In genomic region chr13:77479326-77479725, GRCh38 we compare ENCODE assay signal across 24 cellular contexts. TPM values are rescaled to one million over a fixed set of nuclear protein-coding genes. Genes with fewer than 3 reads are reported as not detected.
DNase-seq lines count a peak whose midpoint lies in the region; ATAC-seq, FAIRE-seq and TF ChIP-seq lines count a peak whose summit lies in the region.
"Had no signal": no experiment of that assay in that cellular context is flagged by ENCODE, and none has a peak within 500 bp of the region (broad histone marks: within the 10 kb centered on the region; RNA-seq: fewer than 3 reads in every experiment).

No MANE protein-coding gene starts in this region.

- H3K27me3 Mint-ChIP-seq in neural progenitor cell (ENCODE audit: insufficient read depth, low read depth) = peaks cover 8% of the 10 kb centered on the region
- H3K27me3 Mint-ChIP-seq: CD8-positive, alpha-beta memory T cell had no signal

- POLR2A ChIA-PET in HepG2 (lab: Yijun Ruan, JAX) = no interaction called here

- no peak for DNase-seq in HepG2 (ENCODE audit: low spot score)
- DNase-seq in right lobe of liver = no peak
- no peak for DNase-seq in adipocyte (ENCODE audit: low read depth)
- no peak for DNase-seq in neural progenitor cell (ENCODE audit: low spot score)
- no peak for DNase-seq in mucosa of gallbladder (ENCODE audit: low spot score)
- no peak for DNase-seq in WERI-Rb-1
- DNase-seq: AML-193; Calu3; CD8-positive, alpha-beta memory T cell; DMS153; Karpas-422; NCI-H1694; NCI-H2081 treated with DMSO at 0.1 percent for 48 hours; NCI-H2171 treated with DMSO at 0.1 percent for 48 hours; NCI-H524 treated with DMSO at 0.1 percent for 48 hours; Right ventricle myocardium superior had no signal

- no peaks in the 10 kb centered on the region for H3K79me2 ChIP-seq in HepG2 (ENCODE audit: insufficient read depth, low read length)
- H3K79me2 ChIP-seq in neural progenitor cell (ENCODE audit: low read depth) = no peaks in the 10 kb centered on the region

- H2AFZ ChIP-seq in HepG2 (ENCODE audit: low read length) (no peak overlapping the region), neural progenitor cell (replicated peaks) (peak overlapping the region; percentile 96)

- no peaks in the 10 kb centered on the region for H3F3A ChIP-seq in neural progenitor cell (ENCODE audit: low read depth)

- no peak overlapping the region for H3K27ac Mint-ChIP-seq in neural progenitor cell

- intact Hi-C loops in HepG2 (cut with micrococcal nuclease; ENCODE audit: unreplicated experiment) (loop anchor here (2.0 to 5.0 kb wide), 2 partner anchors 151 to 287 kb away; no protein-coding TSS in a partner anchor), right lobe of liver (cut with DNase I) (no loop called here)

- in situ Hi-C loops in HepG2 (cut with HindIII; ENCODE audit: extremely low pct_ligation_motif_present, low pct_unique_long_range_greater_than_20kb) = no loop called here

- H3K9me3 ChIP-seq in HepG2 (ENCODE audit: low read length) (no peaks in the 10 kb centered on the region), right lobe of liver (no peaks in the 10 kb centered on the region), adipocyte (ENCODE audit: control insufficient read depth, low read length) (peaks cover 3% of the 10 kb centered on the region), neural progenitor cell (ENCODE audit: low read depth) (no peaks in the 10 kb centered on the region), WERI-Rb-1 (ENCODE audit: severe bottlenecking) (no peaks in the 10 kb centered on the region)

- TF ChIP-seq EP300 in HepG2 (IDR thresholded peaks at IDR 0.05; ENCODE audit: low read depth in 2 of 2, low read length in 2 of 2) = no peak
- no peak for TF ChIP-seq EP300 in HepG2 (CRISPR knock-in tag; IDR thresholded peaks at IDR 0.05; ENCODE audit: borderline replicate concordance)

- peaks cover 7% of the 10 kb centered on the region for H3K4me1 ChIP-seq in HepG2 (ENCODE audit: insufficient read depth, low read length)
- H3K4me1 ChIP-seq in right lobe of liver = no peaks in the 10 kb centered on the region
- H3K4me1 ChIP-seq in adipocyte (ENCODE audit: control insufficient read depth, insufficient read depth, low read length) = peaks cover 49% of the 10 kb centered on the region
- H3K4me1 ChIP-seq in neural progenitor cell = peaks cover 18% of the 10 kb centered on the region

- H3K4me1 Mint-ChIP-seq in neural progenitor cell = peaks cover 13% of the 10 kb centered on the region

- H3K4me2 ChIP-seq in HepG2 (ENCODE audit: low read depth, low read length) = no peak overlapping the region
- no peak overlapping the region for H3K4me2 ChIP-seq in neural progenitor cell

- BruUV-seq in HepG2 (replicated peaks; lab: Mats Ljungman, UMichigan) = no TSS peak

- WGBS in HepG2 (ENCODE audit: low lambda C conversion rate) = 5% methylated on average over 2 of the region's 2 CpGs
- 38% methylated on average over 2 of the region's 2 CpGs for WGBS in right lobe of liver (ENCODE audit: insufficient coverage, low coverage, low lambda C conversion rate, missing lambda C conversion rate)

- no peak overlapping the region for H3K27ac ChIP-seq in HepG2 (ENCODE audit: extremely low read length, insufficient read depth, low read length)
- H3K27ac ChIP-seq in right lobe of liver = no peak overlapping the region
- H3K27ac ChIP-seq in neural progenitor cell = no peak overlapping the region
- no peak overlapping the region for H3K27ac ChIP-seq in WERI-Rb-1
- H3K27ac ChIP-seq: C4-2B had no signal

- no peak for TF ChIP-seq RAD21 in HepG2 (CRISPR knock-in tag; IDR thresholded peaks at IDR 0.05)

- H3K27me3 ChIP-seq in HepG2 (ENCODE audit: control insufficient read depth in 1 of 2, insufficient read depth in 2 of 2, low read length in 2 of 2) (no peaks in the 10 kb centered on the region), right lobe of liver (no peaks in the 10 kb centered on the region), adipocyte (replicated peaks; ENCODE audit: control insufficient read depth, insufficient read depth, low read length) (no peaks in the 10 kb centered on the region), neural progenitor cell (no peaks in the 10 kb centered on the region), WERI-Rb-1 (ENCODE audit: insufficient read depth, low read depth, severe bottlenecking) (no peaks in the 10 kb centered on the region)

- H3K36me3 ChIP-seq in HepG2 (replicated peaks in 1 of 2; ENCODE audit: control insufficient read depth in 1 of 2, insufficient read depth in 2 of 2, low read length in 2 of 2) = no peaks in the 10 kb centered on the region
- no peaks in the 10 kb centered on the region for H3K36me3 ChIP-seq in right lobe of liver
- H3K36me3 ChIP-seq in adipocyte (ENCODE audit: control insufficient read depth, insufficient read depth, low read length, severe bottlenecking) = no peaks in the 10 kb centered on the region
- no peaks in the 10 kb centered on the region for H3K36me3 ChIP-seq in neural progenitor cell
- no peaks in the 10 kb centered on the region for H3K36me3 ChIP-seq in WERI-Rb-1

- no peak for TF ChIP-seq POLR2A in HepG2 (IDR thresholded peaks at IDR 0.05; ENCODE audit: insufficient read depth in 1 of 2, low read depth in 2 of 2, low read length in 2 of 2)
- no peak for TF ChIP-seq POLR2A in right lobe of liver (IDR thresholded peaks at IDR 0.05)

- H4K20me1 ChIP-seq in HepG2 (ENCODE audit: insufficient read depth, low read length) (no peaks in the 10 kb centered on the region), neural progenitor cell (ENCODE audit: low read depth) (no peaks in the 10 kb centered on the region)

- FAIRE-seq in HepG2 (lab: Jason Lieb, UNC) = no peak
- FAIRE-seq: GM12891, H1 had no signal

- peaks cover 4% of the 10 kb centered on the region for H3K9me3 Mint-ChIP-seq in neural progenitor cell
- H3K9me3 Mint-ChIP-seq: CD8-positive, alpha-beta memory T cell had no signal

- no peaks in the 10 kb centered on the region for H3K36me3 Mint-ChIP-seq in neural progenitor cell

- ATAC-seq in HepG2 = no peak
- no peak for ATAC-seq in right lobe of liver
- no peak for ATAC-seq in HG03342 (IDR thresholded peaks at IDR 0.05; ENCODE audit: unreplicated experiment)
- no peak for ATAC-seq in GM21723 (IDR thresholded peaks at IDR 0.05; ENCODE audit: unreplicated experiment)

- no peak overlapping the region for H3K4me3 Mint-ChIP-seq in neural progenitor cell

- H3K4me3 ChIP-seq in HepG2 (replicated peaks in 1 of 3; ENCODE audit: insufficient read depth in 1 of 3, low read depth in 2 of 3, low read length in 3 of 3) = no peak overlapping the region
- H3K4me3 ChIP-seq in right lobe of liver = no peak overlapping the region
- peak overlapping the region; percentile 79 for H3K4me3 ChIP-seq in adipocyte (ENCODE audit: low read length)
- H3K4me3 ChIP-seq in neural progenitor cell = no peak overlapping the region
- H3K4me3 ChIP-seq in WERI-Rb-1 (ENCODE audit: low read depth, low read length) = no peak overlapping the region

- no peak overlapping the region for H3K9ac ChIP-seq in HepG2 (ENCODE audit: insufficient read depth, low read depth, low read length)
- H3K9ac ChIP-seq in adipocyte (ENCODE audit: low read length) = peak overlapping the region; percentile 89
- no peak overlapping the region for H3K9ac ChIP-seq in neural progenitor cell

- TF ChIP-seq CTCF in HepG2 (CRISPR knock-in tag; IDR thresholded peaks at IDR 0.05) = no peak
- TF ChIP-seq CTCF in right lobe of liver (IDR thresholded peaks at IDR 0.05) = no peak
- TF ChIP-seq CTCF in neural progenitor cell (IDR thresholded peaks at IDR 0.05) = no peak
- TF ChIP-seq CTCF in WERI-Rb-1 (IDR thresholded peaks at IDR 0.05; ENCODE audit: low read depth, low read length) = no peak

- CTCF ChIA-PET in HepG2 (lab: Yijun Ruan, JAX; ENCODE audit: low intra/inter-chr PET ratio, low total read pairs) = no interaction called here

RNA-seq across cellular contexts. Expression of gene SCEL, which starts 56.2 kb away (rescaled TPM):
- total RNA-seq in HepG2 (2016; rRNA removed; fragmentation: Illumina TruSeq; extraction: Trizol) = not detected in 2 replicates
- total RNA-seq in HepG2 (2016; cell fraction: cytosol; rRNA removed; fragmentation: Illumina TruSeq; extraction: Trizol; ENCODE audit: low read depth) = not detected in 2 replicates
- not detected in 2 replicates for total RNA-seq in HepG2 (2016; cell fraction: insoluble cytoplasmic fraction; rRNA removed; fragmentation: Illumina TruSeq; extraction: Trizol)
- not detected in 2 replicates for total RNA-seq in HepG2 (2016; cell fraction: membrane; rRNA removed; fragmentation: Illumina TruSeq; extraction: Trizol)
- not detected in 2 replicates for total RNA-seq in HepG2 (2016; cell fraction: nucleus; rRNA removed; fragmentation: Illumina TruSeq; extraction: Trizol)
- not detected in 2 replicates for polyA plus RNA-seq in HepG2 (2011; rRNA removed)
- polyA plus RNA-seq in HepG2 (2011; cell fraction: cytosol; rRNA removed) = not detected in 2 replicates
- 0.07 TPM in 1 of 2 replicates, not detected in the other for polyA plus RNA-seq in HepG2 (2011; cell fraction: nucleus; rRNA removed)
- polyA plus RNA-seq in HepG2 (2012) = not detected in 2 replicates
- not detected in 2 replicates for polyA plus RNA-seq in HepG2 (2016; cell fraction: cytosol; fragmentation: Illumina TruSeq; extraction: Trizol; ENCODE audit: low read depth)
- not detected in 2 replicates for polyA plus RNA-seq in HepG2 (2016; cell fraction: insoluble cytoplasmic fraction; fragmentation: Illumina TruSeq; extraction: Trizol; ENCODE audit: low read depth)
- polyA plus RNA-seq in HepG2 (2016; cell fraction: membrane; fragmentation: Illumina TruSeq; extraction: Trizol; ENCODE audit: low read depth) = not detected in 2 replicates
- not detected in 2 replicates for polyA plus RNA-seq in HepG2 (2016; cell fraction: nucleus; fragmentation: Illumina TruSeq; extraction: Trizol; ENCODE audit: insufficient read depth, low read depth)
- polyA minus RNA-seq in HepG2 (2011; rRNA and poly(A)+ RNA removed; ENCODE audit: low replicate concordance) = not detected in 2 replicates
- polyA minus RNA-seq in HepG2 (2011; cell fraction: cytosol; rRNA and poly(A)+ RNA removed) = not detected in 2 replicates
- not detected in 2 replicates for polyA minus RNA-seq in HepG2 (2011; cell fraction: nucleus; rRNA and poly(A)+ RNA removed)
- not detected for total RNA-seq in right lobe of liver
- not detected in 2 replicates for total RNA-seq in neural progenitor cell (ENCODE audit: low replicate concordance)
- total RNA-seq in mucosa of gallbladder = 0.12 TPM
- total RNA-seq: A172; CD8-positive, alpha-beta memory T cell; G401; H1; Right ventricle myocardium superior had no signal
- polyA plus RNA-seq: AG04450; CD8-positive, alpha-beta memory T cell; H1 had no signal
